9 cellular contexts compared by ENCODE assay signal in the genomic region with DNA sequence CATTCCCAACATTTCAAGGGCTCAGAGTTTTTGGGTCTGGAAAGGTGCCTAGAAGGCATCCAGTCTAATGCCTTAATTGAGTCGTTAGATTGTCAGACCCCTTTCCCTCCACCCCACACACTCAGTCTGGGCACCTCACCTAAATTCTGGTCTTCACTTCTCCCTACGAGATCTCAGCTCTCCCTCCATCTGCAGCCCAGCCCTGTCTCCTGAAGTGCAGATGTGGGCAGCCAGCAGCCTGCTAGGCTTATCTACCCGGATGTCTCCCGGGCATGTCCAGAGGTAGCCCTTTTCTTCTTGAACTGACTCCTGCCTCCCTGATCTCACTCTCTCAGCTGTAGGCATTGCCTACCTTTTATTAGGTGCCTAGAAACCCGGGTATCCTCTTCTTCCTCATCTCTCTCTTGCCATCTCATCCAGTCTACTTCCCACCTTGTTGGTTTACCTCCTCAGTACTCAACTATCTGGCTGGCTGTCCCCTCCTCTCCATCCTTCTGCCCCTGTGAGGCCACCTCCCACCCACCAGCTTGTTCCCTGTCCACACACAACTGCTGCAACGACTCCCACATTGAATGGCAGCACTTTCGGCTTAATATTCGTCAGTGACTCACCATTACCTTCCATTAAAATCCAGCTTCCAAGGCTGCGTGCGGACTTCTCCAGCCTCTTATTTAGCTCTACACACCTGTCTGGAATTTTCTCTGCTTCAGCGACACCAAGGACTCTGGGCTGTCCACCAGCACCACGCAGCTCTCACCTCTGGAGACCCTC. TPM values are rescaled to one million over a fixed set of nuclear protein-coding genes. Genes with fewer than 3 reads are reported as not detected.
A peak's percentile ranks its signal among the peaks of the same experiment; 100 is the strongest.
DNase-seq lines count a peak whose midpoint lies in the region; ATAC-seq, FAIRE-seq and TF ChIP-seq lines count a peak whose summit lies in the region.
"Had no signal": no experiment of that assay in that cellular context is flagged by ENCODE, and none has a peak within 500 bp of the region (broad histone marks: within the 10 kb centered on the region; RNA-seq: fewer than 3 reads in every experiment).

No MANE protein-coding gene starts in this region.

- TF ChIP-seq CTCF in CD4-positive, alpha-beta T cell (IDR thresholded peaks at IDR 0.05): no peak
- no peak for TF ChIP-seq CTCF in H9 (conservative IDR thresholded peaks at IDR 0.05)
- TF ChIP-seq CTCF in astrocyte (IDR thresholded peaks at IDR 0.05; ENCODE audit: insufficient read depth, low read depth, low read length): no peak
- TF ChIP-seq CTCF in neural cell (IDR thresholded peaks at IDR 0.05; ENCODE audit: poor library complexity, severe bottlenecking): no peak

- H2BK12ac ChIP-seq in H9 (ENCODE audit: insufficient read length, low read depth, low read length): no peak overlapping the region

- H4K5ac ChIP-seq in H9 (ENCODE audit: insufficient read length, low read depth, low read length): no peak overlapping the region

- H3K36me3 ChIP-seq in astrocyte (ENCODE audit: insufficient read depth, low read length) (no peaks in the 10 kb centered on the region), neural cell (ENCODE audit: insufficient read depth, low read length) (no peaks in the 10 kb centered on the region)

- TF ChIP-seq EP300 in neural cell (conservative IDR thresholded peaks at IDR 0.05; ENCODE audit: poor library complexity, severe bottlenecking): no peak

- H3K4me2 ChIP-seq in H9 (ENCODE audit: insufficient read depth, insufficient read length, low read length) (no peak overlapping the region), astrocyte (ENCODE audit: low read length) (no peak overlapping the region), neural cell (ENCODE audit: low read length) (peak overlapping the region; percentile 62)

- CTCF ChIA-PET in CD4-positive, alpha-beta T cell (lab: Charles Lee): no interaction called here

- H2BK5ac ChIP-seq in H9 (ENCODE audit: insufficient read length, low read length): no peak overlapping the region

- peaks cover 4% of the 10 kb centered on the region for H3K4me1 ChIP-seq in H9 (ENCODE audit: insufficient read depth, low read length)
- H3K4me1 ChIP-seq in astrocyte (ENCODE audit: insufficient read depth, low read length): peaks cover 4% of the 10 kb centered on the region

- peaks cover 60% of the 10 kb centered on the region for H3K27me3 Mint-ChIP-seq in CD4-positive, alpha-beta T cell
- H3K27me3 Mint-ChIP-seq in H9 (ENCODE audit: low read depth) (peaks cover 83% of the 10 kb centered on the region), astrocyte (ENCODE audit: low read depth, unreplicated experiment) (peaks cover 68% of the 10 kb centered on the region)

- H3K9me3 Mint-ChIP-seq in CD4-positive, alpha-beta T cell: no peaks in the 10 kb centered on the region
- no peaks in the 10 kb centered on the region; a peak in 2 of 5 replicates for H3K9me3 Mint-ChIP-seq in H9
- H3K9me3 Mint-ChIP-seq in astrocyte (ENCODE audit: unreplicated experiment): peaks cover 4% of the 10 kb centered on the region

- H3T11ph ChIP-seq in H9 (ENCODE audit: low read length): no peak overlapping the region

- H3K27me3 ChIP-seq in CD4-positive, alpha-beta T cell (ENCODE audit: control insufficient read depth, insufficient read depth, low read length): peaks cover 41% of the 10 kb centered on the region
- peaks cover 18% of the 10 kb centered on the region for H3K27me3 ChIP-seq in H9 (ENCODE audit: insufficient read depth, low read length)
- H3K27me3 ChIP-seq in astrocyte (ENCODE audit: insufficient read depth, low read length): peaks cover 39% of the 10 kb centered on the region
- H3K27me3 ChIP-seq in neural cell (ENCODE audit: insufficient read depth, low read depth, low read length): no peaks in the 10 kb centered on the region

- H3K9ac ChIP-seq in H9 (ENCODE audit: extremely low read depth, insufficient read length, low read length) (no peak overlapping the region), astrocyte (ENCODE audit: low read length) (no peak overlapping the region), neural cell (ENCODE audit: low read length) (peak overlapping the region; percentile 82)

- POLR2A ChIA-PET in CD4-positive, alpha-beta T cell (lab: Charles Lee): interaction anchor here (1.5 kb wide), 1 partner anchor 8 kb away, joined by 3 read pairs; no protein-coding TSS in a partner anchor

- H2AFZ ChIP-seq in H9 (ENCODE audit: low read length) (no peak overlapping the region), astrocyte (ENCODE audit: low read depth, low read length) (no peak overlapping the region), neural cell (ENCODE audit: low read depth, low read length) (no peak overlapping the region)

- H3K4me3 Mint-ChIP-seq in CD4-positive, alpha-beta T cell: peak overlapping the region; percentile 59
- peak overlapping the region; percentile 56 to 82 for H3K4me3 Mint-ChIP-seq in H9
- H3K4me3 Mint-ChIP-seq in astrocyte (ENCODE audit: unreplicated experiment): peak overlapping the region; percentile 83

- H3K79me2 ChIP-seq in H9 (ENCODE audit: insufficient read depth, low read length) (no peaks in the 10 kb centered on the region), astrocyte (ENCODE audit: insufficient read depth, low read length) (no peaks in the 10 kb centered on the region), neural cell (replicated peaks; ENCODE audit: insufficient read depth, low read length) (peaks cover 35% of the 10 kb centered on the region)

- peaks cover 11% of the 10 kb centered on the region for H3K23me2 ChIP-seq in H9 (ENCODE audit: insufficient read length, low read depth, low read length, poor library complexity, severe bottlenecking)

- H3K4ac ChIP-seq in H9 (ENCODE audit: low read depth, low read length): no peak overlapping the region

- H2BK15ac ChIP-seq in H9 (ENCODE audit: low read depth, low read length): no peak overlapping the region

- no peak overlapping the region for H3K23ac ChIP-seq in H9 (ENCODE audit: insufficient read length, low read depth, low read length)

- no CpG with 5 or more reads among the region's 12 CpGs for WGBS in H9 (ENCODE audit: extremely low coverage, insufficient read length, low lambda C conversion rate)

- H4K20me1 ChIP-seq in H9 (ENCODE audit: control insufficient read depth, insufficient read depth, insufficient read length): no peaks in the 10 kb centered on the region
- no peaks in the 10 kb centered on the region for H4K20me1 ChIP-seq in astrocyte (ENCODE audit: insufficient read depth, low read length)
- H4K20me1 ChIP-seq in neural cell (ENCODE audit: insufficient read depth): peaks cover 3% of the 10 kb centered on the region

- H2AK5ac ChIP-seq in H9 (ENCODE audit: insufficient read length, low read length): no peak overlapping the region

- no peak for TF ChIP-seq RAD21 in neural cell (conservative IDR thresholded peaks at IDR 0.05)

- H3K27ac Mint-ChIP-seq in CD4-positive, alpha-beta T cell: no peak overlapping the region
- H3K27ac Mint-ChIP-seq in H9: no peak overlapping the region; a peak in 1 of 7 replicates
- H3K27ac Mint-ChIP-seq in astrocyte (ENCODE audit: unreplicated experiment): no peak overlapping the region

- intact Hi-C loops in CD4-positive, alpha-beta T cell (cut with DNase I, micrococcal nuclease): no loop called here

- H3K56ac ChIP-seq in H9 (ENCODE audit: insufficient read length, low read depth, low read length): no peak overlapping the region

- ATAC-seq in CD4-positive, alpha-beta T cell (ENCODE audit: poor library complexity): no peak
- ATAC-seq: K562 had no signal

- H3K9me3 ChIP-seq in CD4-positive, alpha-beta T cell (ENCODE audit: control insufficient read depth, low read length): no peaks in the 10 kb centered on the region
- H3K9me3 ChIP-seq in H9 (ENCODE audit: control insufficient read depth, low read depth, low read length) (no peaks in the 10 kb centered on the region), astrocyte (ENCODE audit: insufficient read depth, low read depth, low read length) (no peaks in the 10 kb centered on the region), neural cell (ENCODE audit: low read length) (no peaks in the 10 kb centered on the region)

- H3K27ac ChIP-seq in CD4-positive, alpha-beta T cell (ENCODE audit: low read depth, low read length): no peak overlapping the region
- H3K27ac ChIP-seq in H9 (ENCODE audit: insufficient read length, low read depth, low read length) (no peak overlapping the region), astrocyte (ENCODE audit: low read depth, low read length) (no peak overlapping the region), neural cell (ENCODE audit: low read length) (peak overlapping the region; percentile 67)
- H3K27ac ChIP-seq: coronary artery had no signal

- no peak overlapping the region for H3K18ac ChIP-seq in H9 (ENCODE audit: insufficient read length, low read depth, low read length)

- no peak overlapping the region for H4K91ac ChIP-seq in H9 (ENCODE audit: insufficient read length, low read depth, low read length)

- H3K4me1 Mint-ChIP-seq in CD4-positive, alpha-beta T cell (ENCODE audit: low read depth): no peaks in the 10 kb centered on the region
- H3K4me1 Mint-ChIP-seq in H9: peaks cover 25 to 26% of the 10 kb centered on the region in 2 experiments
- H3K4me1 Mint-ChIP-seq in astrocyte (ENCODE audit: low read depth, unreplicated experiment): peaks cover 3% of the 10 kb centered on the region

- FAIRE-seq in astrocyte (lab: Jason Lieb, UNC): no peak
- FAIRE-seq: K562 had no signal

- no peaks in the 10 kb centered on the region for H3K9me2 ChIP-seq in neural cell (ENCODE audit: insufficient read depth, low read length)

- H2BK120ac ChIP-seq in H9 (ENCODE audit: low read depth, low read length, poor library complexity, severe bottlenecking): no peak overlapping the region

- no peaks in the 10 kb centered on the region for H3K36me3 Mint-ChIP-seq in CD4-positive, alpha-beta T cell (ENCODE audit: low read depth)
- H3K36me3 Mint-ChIP-seq in H9 (ENCODE audit: insufficient read depth in 1 of 3, low read depth in 3 of 3) (no peaks in the 10 kb centered on the region; a peak in 2 of 7 replicates), astrocyte (ENCODE audit: low read depth, unreplicated experiment) (no peaks in the 10 kb centered on the region)

- H3K14ac ChIP-seq in H9 (ENCODE audit: insufficient read depth, low read length): no peak overlapping the region

- H4K8ac ChIP-seq in H9 (replicated peaks; ENCODE audit: insufficient read length, low read depth, low read length): no peak overlapping the region

- no peak for DNase-seq in CD4-positive, alpha-beta T cell
- no peak for DNase-seq in H9
- DNase-seq in astrocyte (ENCODE audit: low read depth): no peak
- no peak for DNase-seq in NCI-H82 treated with DMSO at 0.1 percent for 48 hours (lab: John Stamatoyannopoulos, UW; ENCODE audit: unreplicated experiment)
- no peak for DNase-seq in Ammon's horn (ENCODE audit: low spot score)
- no peak for DNase-seq in NCI-H345 (lab: John Stamatoyannopoulos, UW)

- no peak overlapping the region for H2BK20ac ChIP-seq in H9 (ENCODE audit: low read depth, low read length, poor library complexity, severe bottlenecking)

- H3K4me3 ChIP-seq in astrocyte (ENCODE audit: insufficient read depth, low read depth, low read length): no peak overlapping the region
- H3K4me3 ChIP-seq in neural cell (ENCODE audit: low read length): peak overlapping the region; percentile 75
- H3K4me3 ChIP-seq: K562 had no signal

- no peaks in the 10 kb centered on the region for H3F3A ChIP-seq in neural cell (ENCODE audit: insufficient read depth, low read length, poor library complexity, severe bottlenecking)

- H3K79me1 ChIP-seq in H9 (ENCODE audit: insufficient read depth, low read depth, low read length, poor library complexity, severe bottlenecking): no peaks in the 10 kb centered on the region

RNA-seq across cellular contexts. Expression of a gene that starts 6.2 kb away (rescaled TPM):
- under 1 TPM; 0.20 to 0.22 TPM for total RNA-seq in CD4-positive, alpha-beta T cell
- total RNA-seq in H9 (2021) (32.4 and 33.3 TPM in 2 replicates), astrocyte (0.43 and 0.52 TPM in 2 replicates)
- 167 and 177 TPM in 2 replicates for polyA plus RNA-seq in neural cell
- polyA minus RNA-seq in neural cell: 274 and 313 TPM in 2 replicates
- total RNA-seq: K562 had no signal

RNA-seq across cellular contexts. Expression of a gene that starts 23.1 kb away (rescaled TPM):
- total RNA-seq in CD4-positive, alpha-beta T cell: 1 to 10 TPM in 1 of 2 experiments, under 1 TPM in 1; 0.38 to 1.7 TPM
- 0.22 TPM in 1 of 2 replicates, not detected in the other for total RNA-seq in H9 (2021)
- not detected in 2 replicates for total RNA-seq in astrocyte
- not detected in 2 replicates for polyA plus RNA-seq in neural cell
- polyA minus RNA-seq in neural cell: not detected in 2 replicates
- total RNA-seq: K562 had no signal
- polyA plus RNA-seq: K562 had no signal

RNA-seq across cellular contexts. Expression of a gene that starts 28.5 kb away (rescaled TPM):
- total RNA-seq in CD4-positive, alpha-beta T cell: 1 to 10 TPM; 7.6 to 8.4 TPM
- total RNA-seq in H9 (2021) (36.5 and 37.2 TPM in 2 replicates), astrocyte (0.84 and 2.0 TPM in 2 replicates)
- polyA plus RNA-seq in neural cell: 1.7 and 2.1 TPM in 2 replicates
- 0.93 and 1.9 TPM in 2 replicates for polyA minus RNA-seq in neural cell

RNA-seq across cellular contexts. Expression of a gene that starts 48.9 kb away (rescaled TPM):
- 10 to 100 TPM; 12.2 to 12.9 TPM for total RNA-seq in CD4-positive, alpha-beta T cell
- total RNA-seq in H9 (2021) (1.6 and 1.9 TPM in 2 replicates), astrocyte (0.12 TPM in 1 of 2 replicates, not detected in the other)
- 0.12 and 0.34 TPM in 2 replicates for polyA plus RNA-seq in neural cell
- polyA minus RNA-seq in neural cell: 0.23 and 0.24 TPM in 2 replicates

Comparison
In these comparisons a context has a peak if more than half of its experiments do, and no peak if none do; other contexts are left out.
1. RNA of a gene that starts 6.2 kb away (total RNA-seq): 32.4 to 33.3 TPM in H9; 0.43 to 0.52 TPM in astrocyte and 0.20 to 0.22 TPM in CD4-positive, alpha-beta T cell; every median in the first group is over 10 times any median in the second.
2. Peak in every context shown above with its lines, with median percentiles within 50 percentile points of each other: H3K4me3 Mint-ChIP-seq.